Comparison of ENCODE assay signal across 27 cellular contexts in genomic region chr2:218012306-218012705, GRCh38. TPM values are rescaled to one million over a fixed set of nuclear protein-coding genes. Genes with fewer than 3 reads are reported as not detected.
DNase-seq lines count a peak whose midpoint lies in the region; ATAC-seq, FAIRE-seq and TF ChIP-seq lines count a peak whose summit lies in the region.
"Had no signal": no experiment of that assay in that cellular context is flagged by ENCODE, and none has a peak within 500 bp of the region (broad histone marks: within the 10 kb centered on the region; RNA-seq: fewer than 3 reads in every experiment).

No MANE protein-coding gene starts in this region.

- H3K27ac ChIP-seq in A673 (ENCODE audit: low read depth, low read length, poor library complexity, severe bottlenecking) (peak overlapping the region; percentile 92), SK-N-MC (peak overlapping the region; percentile 93), neuronal stem cell (replicated peaks; ENCODE audit: low read length) (no peak overlapping the region), coronary artery (no peak overlapping the region)
- H3K27ac ChIP-seq: KMS-11 had no signal

- DNase-seq in A673 (ENCODE audit: low spot score) (no peak), SK-N-MC (ENCODE audit: low read depth, low spot score) (no peak), left colon (no peak), neuronal stem cell (ENCODE audit: low spot score) (no peak), coronary artery (ENCODE audit: low spot score) (no peak), GM19239 (ENCODE audit: insufficient read length, low spot score) (no peak)
- no peak for DNase-seq in stimulated activated naive CD4-positive, alpha-beta T cell (lab: John Stamatoyannopoulos, UW)
- DNase-seq: 8988T; C1 segment of cervical spinal cord; CD4-positive, alpha-beta memory T cell; COR-L47; DMS53; HCEC 1CT; MM.1S; NCI-H2029 treated with DMSO at 0.1 percent for 48 hours; NCI-H526 treated with DMSO at 0.1 percent for 48 hours; RPMI8226; SHP77 had no signal

- H3K9me3 ChIP-seq in A673 (ENCODE audit: low read depth, low read length, poor library complexity, severe bottlenecking) (no peaks in the 10 kb centered on the region), SK-N-MC (ENCODE audit: low read depth, low read length) (no peaks in the 10 kb centered on the region), neuronal stem cell (replicated peaks in 1 of 2; ENCODE audit: control insufficient read depth in 2 of 2, insufficient read depth in 1 of 2, low read depth in 1 of 2, low read length in 2 of 2) (no peaks in the 10 kb centered on the region)

- H2AFZ ChIP-seq in neuronal stem cell (ENCODE audit: low read length): no peak overlapping the region

- no peak overlapping the region for H2BK15ac ChIP-seq in neuronal stem cell (ENCODE audit: low read length)

- CTCF ChIA-PET in A673 (lab: Charles Lee): no interaction called here

- H3K23ac ChIP-seq in neuronal stem cell (ENCODE audit: low read depth, low read length, poor library complexity): no peak overlapping the region

- H3K14ac ChIP-seq in neuronal stem cell (ENCODE audit: low read length): no peak overlapping the region

- ATAC-seq in left colon (peak; percentile 42), GM19023 (IDR thresholded peaks at IDR 0.05; ENCODE audit: unreplicated experiment) (no peak)
- ATAC-seq: GM23338 had no signal

- H3K4ac ChIP-seq in neuronal stem cell (ENCODE audit: low read length): no peak overlapping the region

- POLR2A ChIA-PET in A673 (lab: Charles Lee; ENCODE audit: low non-redundant PET): no interaction called here

- TF ChIP-seq CTCF in A673 (conservative IDR thresholded peaks at IDR 0.05; ENCODE audit: low read depth, low read length): no peak
- TF ChIP-seq CTCF in coronary artery (IDR thresholded peaks at IDR 0.05): no peak

- H3K4me1 ChIP-seq in A673 (ENCODE audit: insufficient read depth, low read length, poor library complexity, severe bottlenecking) (peaks cover 82% of the 10 kb centered on the region), neuronal stem cell (ENCODE audit: control insufficient read depth in 2 of 2, insufficient read depth in 1 of 2, low read depth in 1 of 2, low read length in 2 of 2) (peaks cover 3 to 28% of the 10 kb centered on the region in 2 donors)

- H2AK5ac ChIP-seq in neuronal stem cell (ENCODE audit: low read depth, low read length): peak overlapping the region; percentile 85

- no TSS peak for BruUV-seq in A673 (replicated peaks; lab: Mats Ljungman, UMichigan)

- H3K4me2 ChIP-seq in neuronal stem cell (ENCODE audit: insufficient read depth, low read length, poor library complexity, severe bottlenecking): no peak overlapping the region
- H3K4me2 ChIP-seq: KMS-11 had no signal

- no peaks in the 10 kb centered on the region for H3K79me1 ChIP-seq in neuronal stem cell (ENCODE audit: low read depth, low read length)

- WGBS in neuronal stem cell (ENCODE audit: extremely low coverage in 2 of 2, insufficient read length in 2 of 2, insufficient replicate concordance in 1 of 2), 2 donors: no CpG with 5 or more reads among the region's 1 CpG

- no peaks in the 10 kb centered on the region for H3K36me3 ChIP-seq in A673 (ENCODE audit: insufficient read depth, low read length, poor library complexity, severe bottlenecking)
- peaks cover 3% of the 10 kb centered on the region; the same call in 1 of the 2 replicates for H3K36me3 ChIP-seq in SK-N-MC (ENCODE audit: insufficient read depth, low read length)
- no peaks in the 10 kb centered on the region for H3K36me3 ChIP-seq in neuronal stem cell (replicated peaks in 1 of 2; ENCODE audit: control insufficient read depth in 2 of 2, insufficient read depth in 2 of 2, low read length in 2 of 2)

- H2BK120ac ChIP-seq in neuronal stem cell (ENCODE audit: low read depth, low read length): no peak overlapping the region

- H2BK5ac ChIP-seq in neuronal stem cell (ENCODE audit: low read length): no peak overlapping the region

- H3K9ac ChIP-seq in SK-N-MC (ENCODE audit: insufficient read length) (no peak overlapping the region), neuronal stem cell (ENCODE audit: low read depth, low read length, poor library complexity) (no peak overlapping the region)
- H3K9ac ChIP-seq: KMS-11 had no signal

- no peak overlapping the region for H3K18ac ChIP-seq in neuronal stem cell (ENCODE audit: low read length)

- no peak overlapping the region for H2BK12ac ChIP-seq in neuronal stem cell (ENCODE audit: low read length)

- intact Hi-C loops in A673 (cut with micrococcal nuclease; ENCODE audit: unreplicated experiment) (no loop called here), left colon (cut with DNase I, micrococcal nuclease) (no loop called here)

- no peak overlapping the region for H4K8ac ChIP-seq in neuronal stem cell (ENCODE audit: low read depth, low read length)

- no peak for FAIRE-seq in GM19239 (lab: Jason Lieb, UNC)
- FAIRE-seq: GM18507 had no signal

- H3K27me3 ChIP-seq in A673 (replicated peaks; ENCODE audit: insufficient read depth, low read depth, low read length, poor library complexity): no peaks in the 10 kb centered on the region
- H3K27me3 ChIP-seq in neuronal stem cell (ENCODE audit: control insufficient read depth in 3 of 3, insufficient read depth in 3 of 3, low read depth in 1 of 3, low read length in 3 of 3): peaks cover 0 to 61% (median 29%) of the 10 kb centered on the region in 3 experiments

- no peak overlapping the region for H4K91ac ChIP-seq in neuronal stem cell (ENCODE audit: low read depth, low read length, poor library complexity)

- H3K4me3 ChIP-seq in A673 (ENCODE audit: low read depth, low read length, poor library complexity, severe bottlenecking) (no peak overlapping the region), SK-N-MC (no peak overlapping the region), neuronal stem cell (ENCODE audit: low read length in 2 of 2) (no peak overlapping the region), coronary artery (no peak overlapping the region)

RNA-seq across cellular contexts. Expression of gene TNS1, which starts 9.5 kb away (rescaled TPM):
- total RNA-seq in A673 (2021) (88.9 and 99.6 TPM in 2 replicates), left colon (100 to 1,000 TPM in 1 of 2 donors, 10 to 100 TPM in 1; 27.8 to 149 TPM)
- 1.1 TPM for polyA plus RNA-seq in neuronal stem cell (2013, experiment 1 of 2)
- 1.3 TPM for polyA plus RNA-seq in neuronal stem cell (2013, experiment 2 of 2)
- total RNA-seq: G401, NCI-H460 had no signal
- polyA plus RNA-seq: CD4-positive, alpha-beta memory T cell; IgD-negative memory B cell had no signal

RNA-seq across cellular contexts. Expression of gene RUFY4, which starts 56.7 kb away (rescaled TPM):
- total RNA-seq in A673 (2021): 0.26 and 1.3 TPM in 2 replicates
- under 1 TPM; 0.28 to 0.76 TPM for total RNA-seq in left colon
- polyA plus RNA-seq in neuronal stem cell (2013, experiment 1 of 2): not detected
- 0.08 TPM for polyA plus RNA-seq in neuronal stem cell (2013, experiment 2 of 2)
- total RNA-seq: Daoy, G401, GM23338, SK-MEL-5 had no signal

Comparison
In these comparisons a context has a peak if more than half of its experiments do, and no peak if none do; other contexts are left out.
1. H3K27ac ChIP-seq: peak in A673 (single experiment) and SK-N-MC (single experiment); none in neuronal stem cell (single experiment) and coronary artery (0 of 2).